8 cellular contexts compared by ENCODE assay signal in the genomic region with DNA sequence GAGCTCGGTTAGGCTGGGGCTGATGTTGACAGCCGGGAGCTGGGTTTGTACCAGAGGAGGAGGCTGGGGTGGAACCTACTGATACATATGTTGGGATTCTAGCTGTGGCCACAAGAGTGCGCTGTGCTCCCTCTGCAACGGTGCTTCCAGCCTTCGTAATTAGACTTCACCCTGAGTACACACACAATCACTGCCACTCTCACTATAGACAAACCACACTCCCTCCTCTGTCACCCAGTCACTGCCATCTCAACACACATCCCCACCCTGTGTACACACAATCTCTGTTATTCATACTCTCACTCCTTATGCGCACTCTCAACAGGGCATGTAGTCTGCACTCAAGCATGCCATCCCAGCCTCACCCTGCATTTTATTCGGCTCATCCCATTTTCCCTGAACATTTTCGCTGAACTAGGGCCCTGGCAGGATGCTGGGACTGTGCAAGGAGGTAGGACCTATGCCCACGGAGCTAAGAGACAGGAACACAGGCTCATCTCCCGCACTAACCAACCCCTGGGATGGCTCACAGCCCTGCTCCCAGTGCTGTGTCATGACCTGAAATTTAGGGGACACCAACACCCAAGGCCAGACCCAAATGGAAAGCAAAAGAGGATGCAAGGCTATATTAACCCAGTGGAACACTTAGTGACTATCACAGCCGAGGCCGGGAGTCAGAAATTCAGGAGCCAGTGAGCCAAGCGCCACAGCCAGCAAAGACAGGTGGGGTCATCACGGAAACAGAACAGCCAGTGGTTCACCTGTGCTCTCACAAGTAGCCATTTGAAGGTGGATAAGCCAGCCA. TPM values are rescaled to one million over a fixed set of nuclear protein-coding genes. Genes with fewer than 3 reads are reported as not detected.
DNase-seq lines count a peak whose midpoint lies in the region; ATAC-seq, FAIRE-seq and TF ChIP-seq lines count a peak whose summit lies in the region.

No MANE protein-coding gene starts in this region.

- no peak overlapping the region for H3K4me3 ChIP-seq in GM12865 (ENCODE audit: low read depth, low read length)
- H3K4me3 ChIP-seq in SJCRH30: no peak overlapping the region
- no peak overlapping the region for H3K4me3 ChIP-seq in pancreas
- no peak overlapping the region for H3K4me3 ChIP-seq in tibial nerve

- WGBS in pancreas, 2 donors: 46 to 51% methylated on average over 14 of the region's 14 CpGs
- 49 to 53% methylated on average over 14 of the region's 14 CpGs for WGBS in tibial nerve, 2 donors

- TF ChIP-seq POLR2A in tibial nerve (IDR thresholded peaks at IDR 0.05) (no peak), GM18505 (IDR thresholded peaks at IDR 0.05; ENCODE audit: borderline replicate concordance, extremely low read depth, insufficient read depth, insufficient read length) (no peak)

- ATAC-seq in pancreas (peak; percentile 83 to 95 (median 90)), GM18505 (IDR thresholded peaks at IDR 0.05; ENCODE audit: unreplicated experiment) (no peak)

- H3K27ac ChIP-seq in SJCRH30 (no peak overlapping the region), pancreas (no peak overlapping the region), tibial nerve (no peak overlapping the region)

- H3K4me1 ChIP-seq in SJCRH30 (no peaks in the 10 kb centered on the region), pancreas (peaks cover 0 to 7% (median 2%) of the 10 kb centered on the region in 3 donors), tibial nerve (peaks cover 0 to 18% (median 1%) of the 10 kb centered on the region in 4 donors)

- intact Hi-C loops in pancreas (cut with DNase I): loop anchor here in 1 of 3 donors (5.0 kb wide), 1 partner anchor 66 kb away; no protein-coding TSS in a partner anchor

- H3K27me3 ChIP-seq in SJCRH30: no peaks in the 10 kb centered on the region; the same call in 1 of the 2 replicates
- H3K27me3 ChIP-seq in pancreas: no peaks in the 10 kb centered on the region
- H3K27me3 ChIP-seq in tibial nerve: peaks cover 0 to 21% of the 10 kb centered on the region in 2 donors

- H3K36me3 ChIP-seq in SJCRH30 (no peaks in the 10 kb centered on the region), pancreas (no peaks in the 10 kb centered on the region), tibial nerve (no peaks in the 10 kb centered on the region)

- TF ChIP-seq CTCF in GM12865 (IDR thresholded peaks at IDR 0.05; ENCODE audit: insufficient read depth, low read depth, low read length, missing control alignments): peak; percentile 93
- peak; percentile 69 to 81 (median 76) for TF ChIP-seq CTCF in pancreas (IDR thresholded peaks at IDR 0.05)
- TF ChIP-seq CTCF in tibial nerve (IDR thresholded peaks at IDR 0.05): peak; percentile 62 to 80 (median 67)

- no peak for TF ChIP-seq EP300 in tibial nerve (IDR thresholded peaks at IDR 0.05)

- FAIRE-seq in pancreas (lab: Jason Lieb, UNC): no peak

- H3K9me3 ChIP-seq in SJCRH30 (replicated peaks): no peaks in the 10 kb centered on the region
- H3K9me3 ChIP-seq in pancreas: no peaks in the 10 kb centered on the region
- H3K9me3 ChIP-seq in tibial nerve: peaks cover 0 to 3% (median 0%) of the 10 kb centered on the region in 4 donors

- DNase-seq in GM12865 (ENCODE audit: low read depth) (peak; percentile 79), NAMALWA (ENCODE audit: low spot score) (peak; percentile 80), SJCRH30 (peak; percentile 65 to 84), germinal center (ENCODE audit: low spot score) (peak; percentile 66), pancreas (peak in 5 of 6 donors; percentile 55 to 81 (median 72)), tibial nerve (ENCODE audit: low spot score in 2 of 2) (peak; percentile 31 to 64)
- DNase-seq in activated naive CD4-positive, alpha-beta T cell (lab: John Stamatoyannopoulos, UW): peak in 3 of 4 experiments; percentile 13 to 41 (median 22)

RNA-seq across cellular contexts. Expression of gene GJB3, which starts 5.7 kb away (rescaled TPM):
- not detected in 2 replicates for total RNA-seq in SJCRH30 (2014; rRNA removed; shearing (Covaris generic))
- under 1 TPM in 5 of 6 donors, not detected in 1; 0.09 to 0.72 (median 0.20) TPM for total RNA-seq in pancreas
- under 1 TPM; 0.14 to 0.15 TPM for polyA plus RNA-seq in pancreas
- total RNA-seq in tibial nerve: under 1 TPM in 2 of 4 donors, not detected in 2; 0.22 to 0.63 TPM

RNA-seq across cellular contexts. Expression of gene GJA4, which starts 6.1 kb away (rescaled TPM):
- not detected in 2 replicates for total RNA-seq in SJCRH30 (2014; rRNA removed; shearing (Covaris generic))
- total RNA-seq in pancreas (1 to 10 TPM; 1.1 to 6.7 (median 1.4) TPM), tibial nerve (10 to 100 TPM; 20.3 to 65.1 (median 37.2) TPM)
- 1 to 10 TPM; 1.7 to 4.0 TPM for polyA plus RNA-seq in pancreas

RNA-seq across cellular contexts. Expression of gene GJB4, which starts 27.2 kb away (rescaled TPM):
- total RNA-seq in SJCRH30 (2014; rRNA removed; shearing (Covaris generic)): not detected in 2 replicates
- total RNA-seq in pancreas: under 1 TPM in 1 of 6 donors, not detected in 5; 0.12 TPM
- polyA plus RNA-seq in pancreas: not detected
- total RNA-seq in tibial nerve: not detected

RNA-seq across cellular contexts. Expression of gene GJB5, which starts 31.9 kb away (rescaled TPM):
- total RNA-seq in SJCRH30 (2014; rRNA removed; shearing (Covaris generic)): not detected in 2 replicates
- not detected for total RNA-seq in pancreas
- polyA plus RNA-seq in pancreas: not detected
- total RNA-seq in tibial nerve: 1 to 10 TPM in 1 of 4 donors, under 1 TPM in 1, not detected in 2; 0.22 to 1.0 TPM

Comparison
In these comparisons a context has a peak if more than half of its experiments do, and no peak if none do; other contexts are left out.
1. DNase-seq: peak in every context shown above with its lines; median percentile 80 in NAMALWA; 79 in GM12865; 74 in SJCRH30; 72 in pancreas; 66 in germinal center; 48 in tibial nerve; 22 in activated naive CD4-positive, alpha-beta T cell.